ENCODE assay signal across 11 cellular contexts in genomic region chr3:16374047-16375019, GRCh38.
DNase-seq lines count a peak whose midpoint lies in the region; ATAC-seq and TF ChIP-seq lines count a peak whose summit lies in the region.
"Had no signal": no experiment of that assay in that cellular context is flagged by ENCODE, and none has a peak within 500 bp of the region (broad histone marks: within the 10 kb centered on the region; RNA-seq: fewer than 3 reads in every experiment).

No MANE protein-coding gene starts in this region.

- POLR2A ChIA-PET in PC-3 (lab: Charles Lee; ENCODE audit: unreplicated experiment), result no interaction called here

- H3K27me3 Mint-ChIP-seq in activated naive CD8-positive, alpha-beta T cell treated with anti-CD3 and anti-CD28 coated beads, Interleukin-2, amount 50 U/mL, for 24 hours, result no peaks in the 10 kb centered on the region
- H3K27me3 Mint-ChIP-seq in neural crest cell (ENCODE audit: low read depth) (no peaks in the 10 kb centered on the region), Calu3 (ENCODE audit: unreplicated experiment) (no peaks in the 10 kb centered on the region)

- peak overlapping the region; percentile 86 for H3K27ac Mint-ChIP-seq in activated naive CD8-positive, alpha-beta T cell treated with anti-CD3 and anti-CD28 coated beads, Interleukin-2, amount 50 U/mL, for 24 hours
- H3K27ac Mint-ChIP-seq in neural crest cell (ENCODE audit: unreplicated experiment) (peak overlapping the region; percentile 47), Calu3 (ENCODE audit: unreplicated experiment) (no peak overlapping the region)

- no peaks in the 10 kb centered on the region; the same call in 1 of the 2 replicates for H3K36me3 ChIP-seq in PC-3 (ENCODE audit: low read depth, low read length)

- H3K9me3 Mint-ChIP-seq in activated naive CD8-positive, alpha-beta T cell treated with anti-CD3 and anti-CD28 coated beads, Interleukin-2, amount 50 U/mL, for 24 hours, result peaks cover 4% of the 10 kb centered on the region
- H3K9me3 Mint-ChIP-seq in neural crest cell (peaks cover 3% of the 10 kb centered on the region), Calu3 (ENCODE audit: low read depth, unreplicated experiment) (no peaks in the 10 kb centered on the region)

- peaks cover 87% of the 10 kb centered on the region for H3K36me3 Mint-ChIP-seq in activated naive CD8-positive, alpha-beta T cell treated with anti-CD3 and anti-CD28 coated beads, Interleukin-2, amount 50 U/mL, for 24 hours (ENCODE audit: low read depth)
- H3K36me3 Mint-ChIP-seq in neural crest cell (ENCODE audit: low read depth) (no peaks in the 10 kb centered on the region), Calu3 (ENCODE audit: insufficient read depth, unreplicated experiment) (no peaks in the 10 kb centered on the region)

- no peak overlapping the region for H2AFZ ChIP-seq in PC-3 (ENCODE audit: low read length)

- peaks cover 100% of the 10 kb centered on the region for H3K4me1 Mint-ChIP-seq in activated naive CD8-positive, alpha-beta T cell treated with anti-CD3 and anti-CD28 coated beads, Interleukin-2, amount 50 U/mL, for 24 hours
- H3K4me1 Mint-ChIP-seq in neural crest cell (peaks cover 5% of the 10 kb centered on the region), Calu3 (ENCODE audit: low read depth, unreplicated experiment) (no peaks in the 10 kb centered on the region)

- BruUV-seq in PC-3 (replicated peaks; lab: Mats Ljungman, UMichigan) (no TSS peak), Calu3 (replicated peaks; lab: Mats Ljungman, UMichigan) (no TSS peak)

- no peaks in the 10 kb centered on the region for H3K9me2 ChIP-seq in PC-3 (replicated peaks; ENCODE audit: low read length)

- no peaks in the 10 kb centered on the region for H3F3A ChIP-seq in PC-3 (ENCODE audit: low read length, unreplicated experiment)

- H3K4me3 ChIP-seq in PC-3 (ENCODE audit: low read length), result no peak overlapping the region
- H3K4me3 ChIP-seq: body of pancreas had no signal

- intact Hi-C loops in PC-3 (cut with micrococcal nuclease), result no loop called here
- intact Hi-C loops in Calu3 (cut with micrococcal nuclease; ENCODE audit: unreplicated experiment), result no loop called here

- no peak for TF ChIP-seq CTCF in neural crest cell (conservative IDR thresholded peaks at IDR 0.05)
- no peak for TF ChIP-seq CTCF in PC-3 (conservative IDR thresholded peaks at IDR 0.05; ENCODE audit: low read depth, low read length)
- no peak for TF ChIP-seq CTCF in Calu3 (IDR thresholded peaks at IDR 0.05; ENCODE audit: unreplicated experiment)

- peak overlapping the region; percentile 22 for H3K4me3 Mint-ChIP-seq in activated naive CD8-positive, alpha-beta T cell treated with anti-CD3 and anti-CD28 coated beads, Interleukin-2, amount 50 U/mL, for 24 hours
- H3K4me3 Mint-ChIP-seq in neural crest cell (no peak overlapping the region), Calu3 (ENCODE audit: low read depth, unreplicated experiment) (no peak overlapping the region)

- H3K79me2 ChIP-seq in PC-3 (ENCODE audit: low read length), result no peaks in the 10 kb centered on the region

- ATAC-seq in GM18907 (IDR thresholded peaks at IDR 0.05; ENCODE audit: unreplicated experiment) (peak; percentile 38), HG02763 (IDR thresholded peaks at IDR 0.05; ENCODE audit: unreplicated experiment) (peak; percentile 22), PC-3 (no peak)
- peak; percentile 18 for ATAC-seq in activated naive CD8-positive, alpha-beta T cell treated with anti-CD3 and anti-CD28 coated beads, Interleukin-2, amount 50 U/mL, for 24 hours
- ATAC-seq: body of pancreas had no signal

- H3K27ac ChIP-seq in PC-3 (ENCODE audit: low read length), result no peak overlapping the region
- H3K27ac ChIP-seq: body of pancreas had no signal

- no peaks in the 10 kb centered on the region for H3K27me3 ChIP-seq in PC-3 (ENCODE audit: low read length)
- H3K27me3 ChIP-seq: body of pancreas had no signal

- peaks cover 4% of the 10 kb centered on the region; the same call in 1 of the 2 replicates for H3K9me3 ChIP-seq in PC-3 (ENCODE audit: low read length)
- H3K9me3 ChIP-seq: body of pancreas had no signal

- CTCF ChIA-PET in PC-3 (lab: Charles Lee) (no interaction called here), Calu3 (lab: Charles Lee) (no interaction called here)

- H3K4me2 ChIP-seq in PC-3 (ENCODE audit: low read length), result no peak overlapping the region

- H3K4me1 ChIP-seq in PC-3 (ENCODE audit: insufficient read depth, low read length), result peaks cover 8% of the 10 kb centered on the region; the same call in 1 of the 2 replicates
- H3K4me1 ChIP-seq: body of pancreas had no signal

- DNase-seq in activated naive CD8-positive, alpha-beta T cell treated with anti-CD3 and anti-CD28 coated beads, Interleukin-2, amount 50 U/mL, for 24 hours, result peak; percentile 58
- DNase-seq in neural crest cell (ENCODE audit: low read depth, low spot score), result no peak
- DNase-seq in RKO (ENCODE audit: low spot score), result no peak
- no peak for DNase-seq in PC-3
- no peak for DNase-seq in Calu3
- no peak for DNase-seq in 8988T
- DNase-seq: body of pancreas, mammary epithelial cell, NCI-H82 had no signal

- H4K20me1 ChIP-seq in PC-3 (ENCODE audit: low read length), result no peaks in the 10 kb centered on the region

- no peak overlapping the region for H3K9ac ChIP-seq in PC-3 (ENCODE audit: low read length)
